ENCODE assay signal across 13 cellular contexts in genomic region chr14:80638620-80639215, GRCh38.
DNase-seq lines count a peak whose midpoint lies in the region; ATAC-seq, FAIRE-seq and TF ChIP-seq lines count a peak whose summit lies in the region.
"Had no signal": no experiment of that assay in that cellular context is flagged by ENCODE, and none has a peak within 500 bp of the region (broad histone marks: within the 10 kb centered on the region; RNA-seq: fewer than 3 reads in every experiment).

No MANE protein-coding gene starts in this region.

- RAD21 ChIA-PET in GM12878 (lab: Charles Lee; ENCODE audit: unreplicated experiment) = no interaction called here

- H3K4me3 ChIP-seq in HUES64 (ENCODE audit: low read length) (no peak overlapping the region), GM12878 (no peak overlapping the region), kidney (ENCODE audit: low read length in 2 of 2) (no peak overlapping the region), ovary (no peak overlapping the region), prostate gland (no peak overlapping the region)
- H3K4me3 ChIP-seq: lung had no signal

- H2AFZ ChIP-seq in GM12878 (ENCODE audit: control insufficient read depth, low read depth, low read length) = no peak overlapping the region

- TF ChIP-seq EP300 in GM12878 (IDR thresholded peaks at IDR 0.05; ENCODE audit: borderline replicate concordance in 1 of 2, control insufficient read depth in 1 of 2, low read depth in 2 of 2, low read length in 2 of 2) (no peak), ovary (IDR thresholded peaks at IDR 0.05) (no peak)

- POLR2A ChIA-PET in GM12878 (lab: Charles Lee) = no interaction called here

- peak overlapping the region; percentile 40; the same call in 1 of the 2 replicates for H3K27ac ChIP-seq in HUES64 (ENCODE audit: low read depth, low read length)
- no peak overlapping the region for H3K27ac ChIP-seq in GM12878 (ENCODE audit: control insufficient read depth, insufficient read depth)
- H3K27ac ChIP-seq in kidney (ENCODE audit: low read depth in 2 of 2, low read length in 2 of 2) = no peak overlapping the region
- no peak overlapping the region for H3K27ac ChIP-seq in ovary
- no peak overlapping the region for H3K27ac ChIP-seq in prostate gland

- no peak overlapping the region for H3K4me2 ChIP-seq in GM12878 (ENCODE audit: control insufficient read depth, insufficient read depth)

- H3K4me1 ChIP-seq in HUES64 (ENCODE audit: insufficient read depth, low read length) (peaks cover 12% of the 10 kb centered on the region; the same call in 1 of the 2 replicates), GM12878 (ENCODE audit: control insufficient read depth, insufficient read depth, low read length) (no peaks in the 10 kb centered on the region; the same call in 1 of the 2 replicates), kidney (ENCODE audit: control insufficient read depth in 1 of 2, insufficient read depth in 1 of 2, low read depth in 1 of 2, low read length in 2 of 2) (no peaks in the 10 kb centered on the region), ovary (ENCODE audit: insufficient read depth) (no peaks in the 10 kb centered on the region), prostate gland (replicated peaks) (no peaks in the 10 kb centered on the region)

- in situ Hi-C loops in GM12878 (cut with MboI) = no loop called here

- DNase-seq in AG08395 (ENCODE audit: low spot score) (peak; percentile 5), GM12878 (ENCODE audit: low read depth, low spot score) (no peak), kidney (no peak), NCI-H446 (lab: John Stamatoyannopoulos, UW) (no peak), ovary (no peak), NOMO-1 treated with DMSO at 0.1 percent for 48 hours (lab: John Stamatoyannopoulos, UW; ENCODE audit: unreplicated experiment) (no peak), prostate gland (ENCODE audit: low spot score) (no peak)
- DNase-seq: KBM-7, SHP77 had no signal

- 94% methylated on average over 4 of the region's 5 CpGs for WGBS in HUES64
- WGBS in GM12878 (ENCODE audit: insufficient coverage, insufficient replicate concordance, low lambda C conversion rate, missing lambda C conversion rate) = 76% methylated on average over 5 of the region's 5 CpGs
- WGBS in ovary, 3 donors = 94 to 97% (median 96%) methylated on average over 5 of the region's 5 CpGs
- WGBS in prostate gland = 82% methylated on average over 5 of the region's 5 CpGs

- H3K36me3 ChIP-seq in HUES64 (ENCODE audit: insufficient read depth, low read length) (no peaks in the 10 kb centered on the region), GM12878 (ENCODE audit: control insufficient read depth in 2 of 2, insufficient read depth in 2 of 2, low read length in 1 of 2) (no peaks in the 10 kb centered on the region), kidney (ENCODE audit: control insufficient read depth in 1 of 2, insufficient read depth in 2 of 2, low read length in 2 of 2) (no peaks in the 10 kb centered on the region), ovary (no peaks in the 10 kb centered on the region), prostate gland (no peaks in the 10 kb centered on the region)

- TF ChIP-seq CTCF in GM12878 (IDR thresholded peaks at IDR 0.05 in 2 of 3, conservative IDR thresholded peaks at IDR 0.05 in 1 of 3; ENCODE audit: control insufficient read depth in 2 of 3, extremely low read depth in 1 of 3, insufficient read depth in 1 of 3, low read depth in 3 of 3, low read length in 3 of 3) = no peak
- TF ChIP-seq CTCF in kidney (IDR thresholded peaks at IDR 0.05; ENCODE audit: borderline replicate concordance, extremely low read depth, insufficient read depth) = no peak
- TF ChIP-seq CTCF in ovary (IDR thresholded peaks at IDR 0.05) = no peak
- no peak for TF ChIP-seq CTCF in prostate gland (IDR thresholded peaks at IDR 0.05)

- FAIRE-seq in GM12878 (lab: Jason Lieb, UNC) = no peak
- FAIRE-seq in kidney (lab: Jason Lieb, UNC) = peak; percentile 41
- FAIRE-seq: H1 had no signal

- H3K27me3 ChIP-seq in HUES64 (ENCODE audit: insufficient read depth, low read length) (no peaks in the 10 kb centered on the region), GM12878 (replicated peaks in 1 of 2; ENCODE audit: control insufficient read depth in 2 of 2, insufficient read depth in 2 of 2, low read length in 1 of 2) (no peaks in the 10 kb centered on the region), ovary (no peaks in the 10 kb centered on the region), prostate gland (replicated peaks; ENCODE audit: insufficient read depth) (no peaks in the 10 kb centered on the region)

- ATAC-seq in GM12878 = no peak
- ATAC-seq: WTC11 had no signal

- H4K20me1 ChIP-seq in GM12878 (ENCODE audit: control insufficient read depth, insufficient read depth) = no peaks in the 10 kb centered on the region

- TF ChIP-seq POLR2A in GM12878 (IDR thresholded peaks at IDR 0.05; ENCODE audit: low read depth, low read length) (no peak), ovary (IDR thresholded peaks at IDR 0.05) (no peak), prostate gland (IDR thresholded peaks at IDR 0.05) (no peak)

- H3K79me2 ChIP-seq in GM12878 (ENCODE audit: control insufficient read depth, insufficient read depth, low read length) = no peaks in the 10 kb centered on the region

- SMC1A ChIA-PET in GM12878 (lab: Charles Lee; ENCODE audit: uncharacterized antibody, unreplicated experiment) = interaction anchor here (1.4 kb wide), 1 partner anchor 23 kb away, joined by 5 read pairs; no protein-coding TSS in a partner anchor

- CTCF ChIA-PET in GM12878 (lab: Yijun Ruan, JAX) = no interaction called here

- intact Hi-C loops in GM12878 (cut with micrococcal nuclease; ENCODE audit: unreplicated experiment) (no loop called here), kidney (cut with DNase I) (no loop called here), ovary (cut with DNase I) (no loop called here), prostate gland (cut with DNase I) (no loop called here)

- no peak for TF ChIP-seq RAD21 in GM12878 (IDR thresholded peaks at IDR 0.05; ENCODE audit: insufficient read depth, low read depth, low read length)

- no TSS peak for BruUV-seq in GM12878 (replicated peaks; lab: Mats Ljungman, UMichigan)

- H3K9ac ChIP-seq in HUES64 (ENCODE audit: low read depth, low read length) (no peak overlapping the region), GM12878 (ENCODE audit: control insufficient read depth, insufficient read depth, low read length) (no peak overlapping the region), kidney (ENCODE audit: low read length in 2 of 2) (no peak overlapping the region)

- H3K9me3 ChIP-seq in HUES64 (ENCODE audit: insufficient read depth, low read depth, low read length) = no peaks in the 10 kb centered on the region
- no peaks in the 10 kb centered on the region for H3K9me3 ChIP-seq in GM12878 (replicated peaks; ENCODE audit: control insufficient read depth, insufficient read depth, low read length)
- no peaks in the 10 kb centered on the region for H3K9me3 ChIP-seq in kidney (ENCODE audit: control insufficient read depth in 1 of 2, low read length in 2 of 2)
- H3K9me3 ChIP-seq in ovary = no peaks in the 10 kb centered on the region
- H3K9me3 ChIP-seq in prostate gland = no peaks in the 10 kb centered on the region

TF ChIP-seq in GM12878, 131 proteins besides CTCF, POLR2A, EP300 and RAD21:
- peak; percentile 26; the same call in 1 of the 2 replicates for TF ChIP-seq JUNB (IDR thresholded peaks at IDR 0.05)
- no peak for TF ChIP-seq ZBTB33 (IDR thresholded peaks at IDR 0.05)
